8 cellular contexts compared by ENCODE assay signal in genomic region chr17:47720754-47721533, GRCh38. TPM values are rescaled to one million over a fixed set of nuclear protein-coding genes. Genes with fewer than 3 reads are reported as not detected.
A peak's percentile ranks its signal among the peaks of the same experiment; 100 is the strongest.
DNase-seq lines count a peak whose midpoint lies in the region; ATAC-seq lines count a peak whose summit lies in the region.

No MANE protein-coding gene starts in this region.

- peaks cover 3% of the 10 kb centered on the region for H3K9me3 ChIP-seq in T-helper 17 cell (ENCODE audit: control insufficient read depth, low read length, poor library complexity, severe bottlenecking)

- no peaks in the 10 kb centered on the region for H3K9me3 Mint-ChIP-seq in activated naive CD4-positive, alpha-beta T cell treated with anti-CD3 and anti-CD28 coated beads, Interleukin-2, amount 50 U/mL, for 24 hours

- ATAC-seq in left ventricle myocardium superior: peak; percentile 11
- ATAC-seq in T-helper 17 cell: peak; percentile 73
- ATAC-seq in GM21723 (IDR thresholded peaks at IDR 0.05; ENCODE audit: unreplicated experiment): no peak
- no peak for ATAC-seq in HG03175 (IDR thresholded peaks at IDR 0.05; ENCODE audit: unreplicated experiment)

- H3K4me1 Mint-ChIP-seq in T-helper 17 cell: peaks cover 45% of the 10 kb centered on the region
- peaks cover 95% of the 10 kb centered on the region for H3K4me1 Mint-ChIP-seq in activated naive CD4-positive, alpha-beta T cell treated with anti-CD3 and anti-CD28 coated beads, Interleukin-2, amount 50 U/mL, for 24 hours

- no peaks in the 10 kb centered on the region for H3K36me3 Mint-ChIP-seq in T-helper 17 cell (ENCODE audit: low read depth)
- H3K36me3 Mint-ChIP-seq in activated naive CD4-positive, alpha-beta T cell treated with anti-CD3 and anti-CD28 coated beads, Interleukin-2, amount 50 U/mL, for 24 hours: no peaks in the 10 kb centered on the region

- H3K27me3 Mint-ChIP-seq in T-helper 17 cell: peaks cover 12% of the 10 kb centered on the region
- no peaks in the 10 kb centered on the region for H3K27me3 Mint-ChIP-seq in activated naive CD4-positive, alpha-beta T cell treated with anti-CD3 and anti-CD28 coated beads, Interleukin-2, amount 50 U/mL, for 24 hours

- H3K27ac Mint-ChIP-seq in T-helper 17 cell: peak overlapping the region; percentile 49
- peak overlapping the region; percentile 100 for H3K27ac Mint-ChIP-seq in activated naive CD4-positive, alpha-beta T cell treated with anti-CD3 and anti-CD28 coated beads, Interleukin-2, amount 50 U/mL, for 24 hours

- intact Hi-C loops in left ventricle myocardium superior (cut with micrococcal nuclease) (no loop called here), cardiac septum (cut with DNase I) (no loop called here), posterior vena cava (cut with DNase I) (no loop called here)

- peak overlapping the region; percentile 70 for H3K4me3 Mint-ChIP-seq in T-helper 17 cell
- peak overlapping the region; percentile 89 for H3K4me3 Mint-ChIP-seq in activated naive CD4-positive, alpha-beta T cell treated with anti-CD3 and anti-CD28 coated beads, Interleukin-2, amount 50 U/mL, for 24 hours

- DNase-seq in left ventricle myocardium superior (no peak), cardiac septum (ENCODE audit: low spot score) (no peak), T-helper 17 cell (peak in 1 of 3 donors; percentile 42), posterior vena cava (ENCODE audit: low spot score) (peak; percentile 88), NCI-H345 (lab: John Stamatoyannopoulos, UW) (no peak)

RNA-seq across cellular contexts. Expression of gene TBX21, which starts 12.1 kb away (rescaled TPM):
- 0.40 TPM for total RNA-seq in left ventricle myocardium superior
- total RNA-seq in cardiac septum: 0.30 TPM
- total RNA-seq in T-helper 17 cell: 1 to 10 TPM; 7.9 to 8.8 TPM
- total RNA-seq in posterior vena cava: under 1 TPM; 0.48 to 0.65 TPM

RNA-seq across cellular contexts. Expression of gene TBKBP1, which starts 27.0 kb away (rescaled TPM):
- 15.9 TPM for total RNA-seq in left ventricle myocardium superior
- 11.2 TPM for total RNA-seq in cardiac septum
- total RNA-seq in T-helper 17 cell: 1 to 10 TPM; 2.4 to 2.6 TPM
- 10 to 100 TPM; 10.7 to 13.8 TPM for total RNA-seq in posterior vena cava

Comparison
In these comparisons a context has a peak if more than half of its experiments do, and no peak if none do; other contexts are left out.
1. ATAC-seq: peak in left ventricle myocardium superior (single experiment) and T-helper 17 cell (single experiment); none in GM21723 (single experiment) and HG03175 (single experiment).